In genomic region chr12:66301944-66302826, GRCh38 we compare ENCODE assay signal across 8 cellular contexts. TPM values are rescaled to one million over a fixed set of nuclear protein-coding genes. Genes with fewer than 3 reads are reported as not detected.
DNase-seq lines count a peak whose midpoint lies in the region; ATAC-seq and TF ChIP-seq lines count a peak whose summit lies in the region.

Gene HELB, plus strand, starts transcription at chr12:66302493. Its CDS starts 111 bp downstream, at chr12:66302604.

- no peaks in the 10 kb centered on the region for H3K9me2 ChIP-seq in SU-DHL-6 (replicated peaks; ENCODE audit: insufficient read depth, low read length)

- H3K27me3 ChIP-seq in SU-DHL-6 (ENCODE audit: low read length) (no peaks in the 10 kb centered on the region), thymus (ENCODE audit: control insufficient read depth, insufficient read depth) (peaks cover 5% of the 10 kb centered on the region)

- H3K4me2 ChIP-seq in SU-DHL-6 (ENCODE audit: low read depth, low read length, poor library complexity, severe bottlenecking) = peak within 1 kb of the TSS; percentile 85

- 0 out of 2 replicates have a peak, but pooled peaks cover 7% of the 10 kb centered on the region for H3F3A ChIP-seq in SU-DHL-6 (ENCODE audit: insufficient read depth)

- H3K36me3 Mint-ChIP-seq in activated naive CD8-positive, alpha-beta T cell treated with anti-CD3 and anti-CD28 coated beads for 36 hours = peaks cover 24% of the 10 kb centered on the region
- H3K36me3 Mint-ChIP-seq in osteocyte (ENCODE audit: unreplicated experiment) = peaks cover 9% of the 10 kb centered on the region

- no peaks in the 10 kb centered on the region for H3K9me3 Mint-ChIP-seq in activated naive CD8-positive, alpha-beta T cell treated with anti-CD3 and anti-CD28 coated beads for 36 hours
- H3K9me3 Mint-ChIP-seq in osteocyte (ENCODE audit: unreplicated experiment) = no peaks in the 10 kb centered on the region

- H3K36me3 ChIP-seq in SU-DHL-6 (ENCODE audit: low read length) (no peaks in the 10 kb centered on the region), thymus (ENCODE audit: control insufficient read depth, insufficient read depth) (no peaks in the 10 kb centered on the region)

- TF ChIP-seq CTCF in GM12875 (IDR thresholded peaks at IDR 0.05; ENCODE audit: borderline replicate concordance, insufficient read depth, low read depth, low read length) = no peak
- no peak for TF ChIP-seq CTCF in SU-DHL-6 (IDR thresholded peaks at IDR 0.05; ENCODE audit: insufficient read depth, low read length, poor library complexity, severe bottlenecking)
- no peak for TF ChIP-seq CTCF in osteocyte (IDR thresholded peaks at IDR 0.05)

- H3K9ac ChIP-seq in SU-DHL-6 (ENCODE audit: low read length) = peak within 1 kb of the TSS; percentile 49

- H3K79me2 ChIP-seq in SU-DHL-6 (ENCODE audit: insufficient read depth, low read length) = no peaks in the 10 kb centered on the region

- H3K4me3 Mint-ChIP-seq in activated naive CD8-positive, alpha-beta T cell treated with anti-CD3 and anti-CD28 coated beads for 36 hours = peak within 1 kb of the TSS; percentile 99
- peak within 1 kb of the TSS; percentile 96 for H3K4me3 Mint-ChIP-seq in osteocyte (ENCODE audit: unreplicated experiment)

- ATAC-seq in HG02763 (IDR thresholded peaks at IDR 0.05; ENCODE audit: unreplicated experiment) = peak; percentile 95
- peak; percentile 99 for ATAC-seq in Right ventricle myocardium inferior

- H3K9me3 ChIP-seq in SU-DHL-6 (ENCODE audit: insufficient read depth, low read length) (no peaks in the 10 kb centered on the region), thymus (ENCODE audit: control insufficient read depth) (no peaks in the 10 kb centered on the region)

- H2AFZ ChIP-seq in SU-DHL-6 (ENCODE audit: low read depth, low read length, severe bottlenecking) = peak within 1 kb of the TSS; percentile 99

- H3K27ac ChIP-seq in SU-DHL-6 (ENCODE audit: low read depth, low read length) = no peak within 1 kb of the TSS
- peak within 1 kb of the TSS; percentile 73 for H3K27ac ChIP-seq in thymus (ENCODE audit: low read depth)

- under 1% methylated on average over 45 of the region's 45 CpGs for WGBS in thymus

- H3K4me1 ChIP-seq in thymus (ENCODE audit: control insufficient read depth, insufficient read depth, low read length) = peaks cover 8% of the 10 kb centered on the region

- H4K20me1 ChIP-seq in SU-DHL-6 (ENCODE audit: low read depth, low read length) = no peaks in the 10 kb centered on the region

- DNase-seq in NCI-H1417 (lab: John Stamatoyannopoulos, UW) = peak; percentile 98 to 99 (median 99)
- DNase-seq in activated naive CD8-positive, alpha-beta T cell treated with anti-CD3 and anti-CD28 coated beads for 36 hours = peak; percentile 92
- DNase-seq in Right ventricle myocardium inferior (ENCODE audit: missing footprints) = peak; percentile 99
- peak; percentile 97 for DNase-seq in osteocyte (ENCODE audit: extremely low spot score, unreplicated experiment)

- H3K4me1 Mint-ChIP-seq in activated naive CD8-positive, alpha-beta T cell treated with anti-CD3 and anti-CD28 coated beads for 36 hours = peaks cover 44% of the 10 kb centered on the region
- peaks cover 24% of the 10 kb centered on the region for H3K4me1 Mint-ChIP-seq in osteocyte (ENCODE audit: unreplicated experiment)

- peak within 1 kb of the TSS; percentile 100 for H3K27ac Mint-ChIP-seq in activated naive CD8-positive, alpha-beta T cell treated with anti-CD3 and anti-CD28 coated beads for 36 hours
- H3K27ac Mint-ChIP-seq in osteocyte (ENCODE audit: unreplicated experiment) = peak within 1 kb of the TSS; percentile 88

- H3K4me3 ChIP-seq in GM12875 (ENCODE audit: low read depth, low read length) (peak within 1 kb of the TSS; percentile 84), SU-DHL-6 (ENCODE audit: insufficient read depth, low read length, poor library complexity, severe bottlenecking) (peak within 1 kb of the TSS; percentile 52), thymus (ENCODE audit: low read length) (peak within 1 kb of the TSS; percentile 86)

- H3K27me3 Mint-ChIP-seq in activated naive CD8-positive, alpha-beta T cell treated with anti-CD3 and anti-CD28 coated beads for 36 hours = no peaks in the 10 kb centered on the region
- H3K27me3 Mint-ChIP-seq in osteocyte (ENCODE audit: unreplicated experiment) = peaks cover 36% of the 10 kb centered on the region

- intact Hi-C loops in Right ventricle myocardium inferior (cut with DNase I) = no loop called here

RNA-seq across cellular contexts. Expression of gene HELB, which starts in this region (rescaled TPM):
- total RNA-seq in activated naive CD8-positive, alpha-beta T cell treated with anti-CD3 and anti-CD28 coated beads for 36 hours = 10 to 100 TPM; 13.5 to 13.7 TPM
- total RNA-seq in Right ventricle myocardium inferior (0.89 TPM), osteocyte (2.5 and 3.6 TPM in 2 replicates)
- polyA plus RNA-seq in thymus = 3.2 TPM

Comparison
In these comparisons a context has a peak if more than half of its experiments do, and no peak if none do; other contexts are left out.
1. Peak in DNase-seq and ATAC-seq in Right ventricle myocardium inferior; RNA of the gene not detected or under 1 TPM.